30 cellular contexts compared by ENCODE assay signal in genomic region chr2:203619192-203619878, GRCh38.
"Had no signal": no experiment of that assay in that cellular context is flagged by ENCODE, and none has a peak within 500 bp of the region (broad histone marks: within the 10 kb centered on the region; RNA-seq: fewer than 3 reads in every experiment).

No MANE protein-coding gene starts in this region.

- H3K27ac Mint-ChIP-seq: activated CD8-positive, alpha-beta T cell treated with anti-CD3 and anti-CD28 coated beads, Interleukin-2, amount 10 ng/mL, durations not matched to agents 7 days and 5 days; activated naive CD4-positive, alpha-beta T cell treated with anti-CD3 and anti-CD28 coated beads for 36 hours; activated naive CD4-positive, alpha-beta T cell treated with anti-CD3 and anti-CD28 coated beads, Interleukin-2, amount 50 U/mL, for 72 hours; activated T-cell treated with anti-CD3 and anti-CD28 coated beads, Interleukin-2, amount 50 U/mL, for 24 hours; T-helper 1 cell treated with Interleukin-12 subunit alpha and Interleukin-12 subunit beta and Interleukin-4 antibody, amounts not matched to agents 30 μg/mL and 1 μg/mL, for 36 hours; T-helper 2 cell treated with Interferon-gamma antibody and Interleukin-4, amounts not matched to agents 5 μg/mL and 100 μg/mL, for 36 hours; WTC11 had no signal

- H3K4me3 ChIP-seq: adrenal gland, body of pancreas, breast epithelium, Peyer's patch, SJSA1 had no signal

- H3K27me3 Mint-ChIP-seq: activated T-cell treated with anti-CD3 and anti-CD28 coated beads, Interleukin-2, amount 50 U/mL, for 24 hours had no signal

- H3K9ac ChIP-seq: KMS-11, SK-N-SH had no signal

- H3K9me3 ChIP-seq: adrenal gland, body of pancreas, breast epithelium, Peyer's patch, SJSA1, SK-N-SH had no signal

- ATAC-seq: activated CD4-positive, CD25-positive, alpha-beta regulatory T cell treated with anti-CD3 and anti-CD28 coated beads, Interleukin-2, amount 50 U/mL, for 24 hours; activated CD8-positive, alpha-beta T cell treated with anti-CD3 and anti-CD28 coated beads, Interleukin-2, amount 10 ng/mL, durations not matched to agents 7 days and 5 days; activated naive CD4-positive, alpha-beta T cell treated with anti-CD3 and anti-CD28 coated beads, Interleukin-2, amount 50 U/mL, for 72 hours; body of pancreas; WTC11 had no signal

- H3K4me3 Mint-ChIP-seq: activated CD8-positive, alpha-beta T cell treated with anti-CD3 and anti-CD28 coated beads, Interleukin-2, amount 10 ng/mL, durations not matched to agents 7 days and 5 days; activated naive CD4-positive, alpha-beta T cell treated with anti-CD3 and anti-CD28 coated beads for 36 hours; activated T-cell treated with anti-CD3 and anti-CD28 coated beads, Interleukin-2, amount 50 U/mL, for 24 hours; T-helper 1 cell treated with Interleukin-12 subunit alpha and Interleukin-12 subunit beta and Interleukin-4 antibody, amounts not matched to agents 30 μg/mL and 1 μg/mL, for 36 hours; T-helper 2 cell treated with Interferon-gamma antibody and Interleukin-4, amounts not matched to agents 5 μg/mL and 100 μg/mL, for 36 hours; WTC11 had no signal

- DNase-seq: activated CD4-positive, alpha-beta T cell treated with anti-CD3 and anti-CD28 coated beads for 48 hours; activated CD4-positive, alpha-beta T cell treated with anti-CD3 and anti-CD28 coated beads, Interleukin-2, amount 50 U/mL, for 48 hours; activated CD8-positive, alpha-beta T cell treated with anti-CD3 and anti-CD28 coated beads, Interleukin-2, amount 10 ng/mL, durations not matched to agents 7 days and 5 days; activated gamma-delta T cell treated with Interleukin-2 at 50 U/mL for 16 hours; activated naive CD4-positive, alpha-beta T cell treated with anti-CD3 and anti-CD28 coated beads for 36 hours; activated T-cell treated with anti-CD3 and anti-CD28 coated beads, Interleukin-2, amount 50 U/mL, for 24 hours; body of pancreas; NCI-H1105; NCI-H1417 treated with DMSO at 0.1 percent for 48 hours; NCI-H187 treated with DMSO at 0.1 percent for 48 hours; NCI-H2081; NCI-H2171 treated with DMSO at 0.1 percent for 48 hours; NCI-H2227 treated with DMSO at 0.1 percent for 48 hours; NCI-H446; NCI-H510A treated with DMSO at 0.1 percent for 48 hours; Peyer's patch; RPMI8226; SHP77 treated with DMSO at 0.1 percent for 48 hours; SK-N-SH had no signal

- H3K4me1 Mint-ChIP-seq: WTC11 had no signal

- H3K36me3 ChIP-seq: adrenal gland, breast epithelium, Peyer's patch, SJSA1 had no signal

- H3K27ac ChIP-seq: adrenal gland, body of pancreas, breast epithelium, KMS-11, Peyer's patch, SJSA1 had no signal

- H3K4me1 ChIP-seq: adrenal gland, body of pancreas, breast epithelium, Peyer's patch, SJSA1 had no signal

- H3K27me3 ChIP-seq: adrenal gland, body of pancreas, breast epithelium, Peyer's patch, SJSA1 had no signal

- H3K4me2 ChIP-seq: KMS-11, SK-N-SH had no signal

- FAIRE-seq: astrocyte, TTC549 had no signal

- H3K36me3 Mint-ChIP-seq: WTC11 had no signal

- H3K9me2 ChIP-seq: SK-N-SH had no signal
